Comparison of ENCODE assay signal across 1 cellular context in genomic region chr1:183611021-183611420, GRCh38.
TF ChIP-seq lines count a peak whose summit lies in the region.

No MANE protein-coding gene starts in this region.

TF ChIP-seq in IMR-90, 13 proteins besides CTCF, POLR2A, EP300 and RAD21 (continued from another document):
- TF ChIP-seq MXI1 (IDR thresholded peaks at IDR 0.05; ENCODE audit: borderline replicate concordance, low read depth, low read length): no peak
- TF ChIP-seq SMC3 (IDR thresholded peaks at IDR 0.05; ENCODE audit: low read depth, low read length): no peak
- no peak for TF ChIP-seq RFX5 (IDR thresholded peaks at IDR 0.05; ENCODE audit: low read depth, low read length)
- no peak for TF ChIP-seq RCOR1 (IDR thresholded peaks at IDR 0.05; ENCODE audit: insufficient replicate concordance, low read length)
- no peak for TF ChIP-seq CHD1 (IDR thresholded peaks at IDR 0.05; ENCODE audit: low read depth, low read length)
- no peak for TF ChIP-seq BHLHE40 (IDR thresholded peaks at IDR 0.05; ENCODE audit: low read depth, low read length)
